ENCODE assay signal across 20 cellular contexts in genomic region chr11:44444770-44445321, GRCh38.
"Had no signal": no experiment of that assay in that cellular context is flagged by ENCODE, and none has a peak within 500 bp of the region (broad histone marks: within the 10 kb centered on the region; RNA-seq: fewer than 3 reads in every experiment).

No MANE protein-coding gene starts in this region.

- H3K27me3 ChIP-seq: heart left ventricle, transverse colon had no signal

- H3K27ac Mint-ChIP-seq: nephron had no signal

- H3K4me1 ChIP-seq: foreskin keratinocyte, sigmoid colon, stomach, transverse colon had no signal

- H3K27ac ChIP-seq: foreskin keratinocyte, heart left ventricle, sigmoid colon, skin epidermis, stomach, thoracic aorta, transverse colon had no signal

- H3K9me3 ChIP-seq: mucosa of descending colon, sigmoid colon, thoracic aorta, transverse colon had no signal

- ATAC-seq: heart left ventricle, left lobe of liver, mucosa of descending colon had no signal

- H3K4me3 Mint-ChIP-seq: central memory CD8-positive, alpha-beta T cell; nephron had no signal

- DNase-seq: dermis blood vessel endothelial cell; erythroblast; heart left ventricle; hypothalamus; mammary epithelial cell; mucosa of descending colon; sigmoid colon; stimulated activated CD4-positive, alpha-beta T cell treated with anti-CD3 and anti-CD28 coated beads, Interleukin-12 subunit alpha, Interleukin-12 subunit beta, amount 100 ng/mL, for 4 hours; stimulated activated naive CD4-positive, alpha-beta T cell; substantia nigra; transverse colon had no signal

- FAIRE-seq: endothelial cell of umbilical vein, islet of Langerhans had no signal

- H3K4me1 Mint-ChIP-seq: central memory CD8-positive, alpha-beta T cell had no signal

- H3K36me3 ChIP-seq: heart left ventricle, sigmoid colon, stomach, thoracic aorta, transverse colon had no signal

- H3K4me3 ChIP-seq: heart left ventricle, mucosa of descending colon, sigmoid colon, skin epidermis, stomach, thoracic aorta, transverse colon had no signal
